18 cellular contexts compared by ENCODE assay signal in genomic region chr12:114316076-114316475, GRCh38.
A peak's percentile ranks its signal among the peaks of the same experiment; 100 is the strongest.
DNase-seq lines count a peak whose midpoint lies in the region; ATAC-seq and TF ChIP-seq lines count a peak whose summit lies in the region.
"Had no signal": no experiment of that assay in that cellular context is flagged by ENCODE, and none has a peak within 500 bp of the region (broad histone marks: within the 10 kb centered on the region; RNA-seq: fewer than 3 reads in every experiment).

No MANE protein-coding gene starts in this region.

- intact Hi-C loops in Right ventricle myocardium superior (cut with DNase I) (no loop called here), left ventricle myocardium inferior (cut with micrococcal nuclease) (no loop called here), sciatic nerve (cut with DNase I) (no loop called here)

- POLR2A ChIA-PET in RWPE1 (lab: Yijun Ruan, JAX; ENCODE audit: low non-redundant PET), result no interaction called here

- peaks cover 12% of the 10 kb centered on the region for H3K4me1 ChIP-seq in left ventricle myocardium inferior
- H3K4me1 ChIP-seq in smooth muscle cell (ENCODE audit: low read depth), result no peaks in the 10 kb centered on the region
- H3K4me1 ChIP-seq in tibial nerve, result no peaks in the 10 kb centered on the region
- H3K4me1 ChIP-seq: colonic mucosa, parathyroid adenoma, spleen had no signal

- H3K27ac ChIP-seq in left ventricle myocardium inferior (replicated peaks) (no peak overlapping the region), RWPE1 (no peak overlapping the region), smooth muscle cell (ENCODE audit: low read depth) (peak overlapping the region; percentile 94), tibial nerve (no peak overlapping the region)
- H3K27ac ChIP-seq: colonic mucosa, hepatocyte, parathyroid adenoma, spleen had no signal

- no peak for TF ChIP-seq EP300 in tibial nerve (IDR thresholded peaks at IDR 0.05)

- peaks cover 6% of the 10 kb centered on the region for H3F3A ChIP-seq in smooth muscle cell (ENCODE audit: low read depth)

- H3K9me3 ChIP-seq in left ventricle myocardium inferior (replicated peaks) (no peaks in the 10 kb centered on the region), smooth muscle cell (replicated peaks; ENCODE audit: low read depth) (no peaks in the 10 kb centered on the region), tibial nerve (peaks cover 0 to 5% (median 0%) of the 10 kb centered on the region in 4 donors)
- H3K9me3 ChIP-seq: colonic mucosa had no signal

- H3K27me3 ChIP-seq in left ventricle myocardium inferior (ENCODE audit: low read depth), result peaks cover 4% of the 10 kb centered on the region
- H3K27me3 ChIP-seq in smooth muscle cell (ENCODE audit: low read depth), result no peaks in the 10 kb centered on the region
- no peaks in the 10 kb centered on the region for H3K27me3 ChIP-seq in tibial nerve
- H3K27me3 ChIP-seq: colonic mucosa, hepatocyte had no signal

- ATAC-seq in Right ventricle myocardium superior (ENCODE audit: poor library complexity) (peak; percentile 72), sciatic nerve (no peak)
- ATAC-seq: activated CD8-positive, alpha-beta T cell treated with anti-CD3 and anti-CD28 coated beads for 36 hours; left lobe of liver; stimulated activated naive B cell treated with anti-CD40 and anti-IgM and Interleukin-4, amounts not matched to agents 10 μg/mL and 1 μg/mL and 100 μg/mL, for 72 hours had no signal

- H2AFZ ChIP-seq in smooth muscle cell (ENCODE audit: low read depth), result no peak overlapping the region
- H2AFZ ChIP-seq: hepatocyte, parathyroid adenoma had no signal

- CTCF ChIA-PET in RWPE1 (lab: Yijun Ruan, JAX), result no interaction called here

- H3K4me2 ChIP-seq in smooth muscle cell, result peak overlapping the region; percentile 55
- H3K4me2 ChIP-seq: hepatocyte had no signal

- H3K36me3 ChIP-seq in left ventricle myocardium inferior (no peaks in the 10 kb centered on the region), smooth muscle cell (ENCODE audit: low read depth) (no peaks in the 10 kb centered on the region), tibial nerve (no peaks in the 10 kb centered on the region)
- H3K36me3 ChIP-seq: colonic mucosa, spleen had no signal

- H3K4me3 ChIP-seq in left ventricle myocardium inferior, result no peak overlapping the region
- no peak overlapping the region for H3K4me3 ChIP-seq in fibroblast of mammary gland (ENCODE audit: control insufficient read depth, low read depth, low read length)
- no peak overlapping the region for H3K4me3 ChIP-seq in smooth muscle cell
- H3K4me3 ChIP-seq in tibial nerve, result no peak overlapping the region
- H3K4me3 ChIP-seq: colonic mucosa, hepatocyte, spleen had no signal

- TF ChIP-seq CTCF in left ventricle myocardium inferior (IDR thresholded peaks at IDR 0.05; ENCODE audit: borderline replicate concordance), result no peak
- TF ChIP-seq CTCF in RWPE1 (conservative IDR thresholded peaks at IDR 0.05; ENCODE audit: low read depth), result no peak
- no peak for TF ChIP-seq CTCF in fibroblast of mammary gland (conservative IDR thresholded peaks at IDR 0.05; ENCODE audit: control insufficient read depth, insufficient read depth, low read depth, low read length)
- no peak for TF ChIP-seq CTCF in smooth muscle cell (IDR thresholded peaks at IDR 0.05; ENCODE audit: borderline replicate concordance, insufficient read depth, poor library complexity, severe bottlenecking)
- TF ChIP-seq CTCF in tibial nerve (IDR thresholded peaks at IDR 0.05), result no peak

- TF ChIP-seq POLR2A in tibial nerve (IDR thresholded peaks at IDR 0.05), result no peak

- no peaks in the 10 kb centered on the region for H3K79me2 ChIP-seq in smooth muscle cell (ENCODE audit: low read depth)
- H3K79me2 ChIP-seq: hepatocyte, parathyroid adenoma had no signal

- 13% methylated on average over 5 of the region's 5 CpGs for WGBS in smooth muscle cell (ENCODE audit: low lambda C conversion rate)
- 59 to 73% methylated on average over 5 of the region's 5 CpGs for WGBS in tibial nerve, 2 donors

- H4K20me1 ChIP-seq in smooth muscle cell (ENCODE audit: low read depth), result no peaks in the 10 kb centered on the region

- peak overlapping the region; percentile 68 for H3K9ac ChIP-seq in smooth muscle cell (ENCODE audit: low read depth)
- H3K9ac ChIP-seq: parathyroid adenoma had no signal

- DNase-seq in Right ventricle myocardium superior (no peak), left ventricle myocardium inferior (no peak), RWPE1 (ENCODE audit: low spot score) (peak; percentile 41), fibroblast of mammary gland (ENCODE audit: low read depth) (peak; percentile 69), smooth muscle cell (lab: John Stamatoyannopoulos, UW; ENCODE audit: unreplicated experiment) (no peak), NCI-H345 treated with DMSO at 0.1 percent for 48 hours (lab: John Stamatoyannopoulos, UW; ENCODE audit: unreplicated experiment) (no peak), sciatic nerve (ENCODE audit: low spot score) (no peak), tibial nerve (ENCODE audit: low spot score in 2 of 2) (no peak)
- DNase-seq: 8988T; activated CD8-positive, alpha-beta T cell treated with anti-CD3 and anti-CD28 coated beads for 36 hours; amniotic stem cell; colonic mucosa; NCI-H1105; spleen; stimulated activated naive B cell treated with anti-CD40 and anti-IgM and Interleukin-4, amounts not matched to agents 10 μg/mL and 1 μg/mL and 100 μg/mL, for 72 hours had no signal

Comparison
In these comparisons a context has a peak if more than half of its experiments do, and no peak if none do; other contexts are left out.
1. DNase-seq: peak in RWPE1 (single experiment) and fibroblast of mammary gland (single experiment); none in Right ventricle myocardium superior (single experiment), left ventricle myocardium inferior (single experiment), smooth muscle cell (single experiment), NCI-H345 treated with DMSO at 0.1 percent for 48 hours (single experiment), sciatic nerve (single experiment) and tibial nerve (0 of 2).